Comparison of ENCODE assay signal across 1 cellular context in genomic region chr18:22452226-22452668, GRCh38.
A peak's percentile ranks its signal among the peaks of the same experiment; 100 is the strongest.
TF ChIP-seq lines count a peak whose summit lies in the region.

No MANE protein-coding gene starts in this region.

TF ChIP-seq in K562, 482 proteins besides CTCF, POLR2A, EP300 and RAD21 (continued from another document):
- no peak for TF ChIP-seq GTF2B (IDR thresholded peaks at IDR 0.05; ENCODE audit: extremely low read depth, insufficient read length)
- TF ChIP-seq E2F3 (CRISPR knock-in tag; IDR thresholded peaks at IDR 0.05) = no peak
- peak; percentile 42; the same call in 1 of the 2 replicates for TF ChIP-seq BCOR (IDR thresholded peaks at IDR 0.05)
- no peak for TF ChIP-seq GABPB1 (CRISPR knock-in tag; IDR thresholded peaks at IDR 0.05)
- no peak for TF ChIP-seq POLR2H (tag; IDR thresholded peaks at IDR 0.05; ENCODE audit: low read depth)
- TF ChIP-seq ZHX1 (conservative IDR thresholded peaks at IDR 0.05; ENCODE audit: low read length) = no peak
